ENCODE assay signal across 11 cellular contexts in the genomic region with DNA sequence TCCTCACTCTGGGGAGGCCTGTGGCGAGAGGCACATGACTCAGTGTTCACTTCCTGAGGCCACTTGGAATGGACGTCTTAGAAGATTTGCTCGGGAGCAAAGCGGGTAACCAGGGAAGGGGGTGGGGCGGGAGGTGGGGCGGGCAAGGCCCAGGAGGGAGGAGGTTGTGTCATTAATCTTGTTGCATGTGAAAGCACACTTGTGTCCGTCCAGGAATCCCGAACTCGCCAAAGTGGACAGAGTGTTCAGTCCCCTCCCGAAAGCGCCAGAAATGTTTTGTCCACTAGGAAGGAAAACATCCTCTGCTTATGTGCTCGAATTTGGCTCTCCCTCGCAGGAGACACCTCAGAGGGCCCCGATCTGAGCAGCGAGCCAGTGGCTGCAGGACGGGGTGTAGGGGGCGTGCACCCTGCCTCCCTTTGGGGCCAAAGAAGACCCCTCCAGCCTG.
A peak's percentile ranks its signal among the peaks of the same experiment; 100 is the strongest.
DNase-seq lines count a peak whose midpoint lies in the region; ATAC-seq, FAIRE-seq and TF ChIP-seq lines count a peak whose summit lies in the region.
"Had no signal": no experiment of that assay in that cellular context is flagged by ENCODE, and none has a peak within 500 bp of the region (broad histone marks: within the 10 kb centered on the region; RNA-seq: fewer than 3 reads in every experiment).

No MANE protein-coding gene starts in this region.

- ATAC-seq in right lobe of liver (peak in 3 of 4 donors; percentile 19 to 62 (median 33)), HG03460 (IDR thresholded peaks at IDR 0.05; ENCODE audit: unreplicated experiment) (no peak), GM21526 (IDR thresholded peaks at IDR 0.05; ENCODE audit: low FRiP score, unreplicated experiment) (no peak)

- no peaks in the 10 kb centered on the region for H3K27me3 ChIP-seq in endothelial cell of umbilical vein (ENCODE audit: control insufficient read depth in 2 of 2, insufficient read depth in 2 of 2, low read length in 2 of 2)
- no peaks in the 10 kb centered on the region for H3K27me3 ChIP-seq in right lobe of liver
- no peaks in the 10 kb centered on the region for H3K27me3 ChIP-seq in spleen (replicated peaks in 1 of 7)
- H3K27me3 ChIP-seq: cardiac muscle cell had no signal

- H3K79me2 ChIP-seq in endothelial cell of umbilical vein (ENCODE audit: control insufficient read depth, insufficient read depth, low read length): no peaks in the 10 kb centered on the region

- H3K9ac ChIP-seq in endothelial cell of umbilical vein (replicated peaks; ENCODE audit: extremely low read depth, insufficient read depth, low read length): peak overlapping the region; percentile 27

- H4K20me1 ChIP-seq in endothelial cell of umbilical vein (replicated peaks; ENCODE audit: control insufficient read depth, extremely low read depth, insufficient read depth, low read length): no peaks in the 10 kb centered on the region

- peaks cover 30% of the 10 kb centered on the region for H3K4me1 ChIP-seq in endothelial cell of umbilical vein (ENCODE audit: control insufficient read depth, extremely low read depth, insufficient read depth, low read length)
- H3K4me1 ChIP-seq in right lobe of liver: no peaks in the 10 kb centered on the region
- H3K4me1 ChIP-seq in spleen: peaks cover 0 to 13% (median 3%) of the 10 kb centered on the region in 6 donors

- TF ChIP-seq POLR2A in endothelial cell of umbilical vein (IDR thresholded peaks at IDR 0.05; ENCODE audit: low read depth, low read length): no peak
- TF ChIP-seq POLR2A in right lobe of liver (IDR thresholded peaks at IDR 0.05): no peak
- TF ChIP-seq POLR2A in spleen (IDR thresholded peaks at IDR 0.05): no peak

- peak; percentile 73 for FAIRE-seq in endothelial cell of umbilical vein (lab: Jason Lieb, UNC)

- H3K4me2 ChIP-seq in endothelial cell of umbilical vein (ENCODE audit: insufficient read depth, low read length): peak overlapping the region; percentile 23

- POLR2A ChIA-PET in endothelial cell of umbilical vein (lab: Charles Lee): no interaction called here

- no peaks in the 10 kb centered on the region for H3K9me1 ChIP-seq in endothelial cell of umbilical vein (replicated peaks; ENCODE audit: control insufficient read depth, extremely low read depth, insufficient read depth, low read length)

- dilution Hi-C loops in endothelial cell of umbilical vein (cut with MboI; ENCODE audit: extremely low pct_ligation_motif_present, low sequenced_read_pairs): no loop called here

- H3K9me3 ChIP-seq in endothelial cell of umbilical vein (replicated peaks; ENCODE audit: control insufficient read depth, insufficient read depth, low read length): no peaks in the 10 kb centered on the region
- H3K9me3 ChIP-seq in right lobe of liver: no peaks in the 10 kb centered on the region
- no peaks in the 10 kb centered on the region for H3K9me3 ChIP-seq in spleen

- 43% methylated on average over 5 of the region's 17 CpGs for WGBS in right lobe of liver (ENCODE audit: insufficient coverage, low coverage, low lambda C conversion rate, missing lambda C conversion rate)
- WGBS in spleen, 5 donors: 25 to 84% (median 70%) methylated on average over 6 to 17 of the region's 17 CpGs

- CTCF ChIA-PET in endothelial cell of umbilical vein (lab: Charles Lee): interaction anchor here (1.8 kb wide), 1 partner anchor 21 kb away, joined by 6 read pairs; no protein-coding TSS in a partner anchor

- intact Hi-C loops in endothelial cell of umbilical vein (cut with micrococcal nuclease) (loop anchor here (1.0 kb wide), 1 partner anchor 21 kb away; no protein-coding TSS in a partner anchor), right lobe of liver (cut with DNase I) (no loop called here), spleen (cut with DNase I; ENCODE audit: low total_unique reads) (no loop called here)

- H3K27ac ChIP-seq in endothelial cell of umbilical vein (ENCODE audit: insufficient read depth, low read depth, low read length) (peak overlapping the region; percentile 59), right lobe of liver (peak overlapping the region in 1 of 3 donors; percentile 26), spleen (peak overlapping the region in 5 of 8 donors; percentile 41 to 63 (median 54))
- H3K27ac ChIP-seq: cardiac muscle cell had no signal

- no peak overlapping the region for H3K4me3 ChIP-seq in endothelial cell of umbilical vein (replicated peaks in 1 of 3; ENCODE audit: insufficient read depth in 1 of 3, low read depth in 1 of 3, low read length in 3 of 3)
- H3K4me3 ChIP-seq in right lobe of liver: no peak overlapping the region
- no peak overlapping the region for H3K4me3 ChIP-seq in spleen
- H3K4me3 ChIP-seq: cardiac muscle cell had no signal

- TF ChIP-seq CTCF in endothelial cell of umbilical vein (IDR thresholded peaks at IDR 0.05; ENCODE audit: extremely low read depth in 1 of 2, insufficient read depth in 1 of 2, low read depth in 1 of 2, low read length in 2 of 2): no peak
- no peak for TF ChIP-seq CTCF in right lobe of liver (IDR thresholded peaks at IDR 0.05)
- no peak for TF ChIP-seq CTCF in spleen (IDR thresholded peaks at IDR 0.05 in 8 of 11, conservative IDR thresholded peaks at IDR 0.05 in 3 of 11)

- BruUV-seq in endothelial cell of umbilical vein (replicated peaks; lab: Mats Ljungman, UMichigan): no TSS peak

- DNase-seq in HCEC 1CT (peak; percentile 66), endothelial cell of umbilical vein (ENCODE audit: low read depth, low spot score) (peak; percentile 68), right lobe of liver (no peak), spleen (no peak), NCI-H345 (lab: John Stamatoyannopoulos, UW) (no peak), SW 1271 (lab: John Stamatoyannopoulos, UW) (no peak)
- DNase-seq: NCI-H187, T-helper 9 cell had no signal

- H3K36me3 ChIP-seq in endothelial cell of umbilical vein (ENCODE audit: control insufficient read depth in 2 of 2, extremely low read depth in 1 of 2, insufficient read depth in 2 of 2, low read length in 2 of 2): peaks cover 0 to 2% of the 10 kb centered on the region in 2 experiments
- no peaks in the 10 kb centered on the region for H3K36me3 ChIP-seq in right lobe of liver
- no peaks in the 10 kb centered on the region for H3K36me3 ChIP-seq in spleen
- H3K36me3 ChIP-seq: cardiac muscle cell had no signal

- peak overlapping the region; percentile 30 for H2AFZ ChIP-seq in endothelial cell of umbilical vein (ENCODE audit: low read depth, low read length)

TF ChIP-seq in endothelial cell of umbilical vein, 7 proteins besides CTCF, POLR2A, EP300 and RAD21:
- TF ChIP-seq, protein P1, sequence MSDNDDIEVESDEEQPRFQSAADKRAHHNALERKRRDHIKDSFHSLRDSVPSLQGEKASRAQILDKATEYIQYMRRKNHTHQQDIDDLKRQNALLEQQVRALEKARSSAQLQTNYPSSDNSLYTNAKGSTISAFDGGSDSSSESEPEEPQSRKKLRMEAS (IDR thresholded peaks at IDR 0.05; ENCODE audit: insufficient read depth, insufficient read length): no peak
- TF ChIP-seq FOS (IDR thresholded peaks at IDR 0.05; ENCODE audit: borderline replicate concordance, insufficient read depth, low read length) (no peak), POLR2AphosphoS5 (IDR thresholded peaks at IDR 0.05; ENCODE audit: insufficient read depth, low read depth, low read length) (peak; percentile 41), GATA2 (IDR thresholded peaks at IDR 0.05; ENCODE audit: insufficient read depth, insufficient read length, low read depth, low read length) (no peak)
TF ChIP-seq in endothelial cell of umbilical vein: peak in this region for 1.

Comparison
In these comparisons a context has a peak if more than half of its experiments do, and no peak if none do; other contexts are left out.
1. DNase-seq: peak in HCEC 1CT (single experiment) and endothelial cell of umbilical vein (single experiment); none in right lobe of liver (0 of 3), spleen (single experiment), NCI-H345 (single experiment) and SW 1271 (0 of 2).
2. ATAC-seq: peak in right lobe of liver (3 of 4); none in HG03460 (single experiment) and GM21526 (single experiment).